19 cellular contexts compared by ENCODE assay signal in genomic region chr10:130371686-130372085, GRCh38.
"Had no signal": no experiment of that assay in that cellular context is flagged by ENCODE, and none has a peak within 500 bp of the region (broad histone marks: within the 10 kb centered on the region; RNA-seq: fewer than 3 reads in every experiment).

No MANE protein-coding gene starts in this region.

- H3K27ac Mint-ChIP-seq: activated naive CD4-positive, alpha-beta T cell treated with anti-CD3 and anti-CD28 coated beads, Interleukin-2, amount 50 U/mL, for 72 hours; activated T-helper 17 cell treated with anti-CD3 and anti-CD28 coated beads, Interleukin-2, amount 50 U/mL, for 72 hours; effector memory CD8-positive, alpha-beta T cell; naive thymus-derived CD8-positive, alpha-beta T cell; WTC11 had no signal

- H3K36me3 ChIP-seq: ascending aorta, brain microvascular endothelial cell, colonic mucosa, esophagus squamous epithelium, gastrocnemius medialis, upper lobe of left lung had no signal

- H3K27me3 ChIP-seq: ascending aorta, brain microvascular endothelial cell, colonic mucosa, gastrocnemius medialis, upper lobe of left lung had no signal

- H3K9me3 ChIP-seq: colonic mucosa, gastrocnemius medialis, upper lobe of left lung had no signal

- H3K4me1 Mint-ChIP-seq: activated T-helper 17 cell treated with anti-CD3 and anti-CD28 coated beads, Interleukin-2, amount 50 U/mL, for 72 hours; central memory CD8-positive, alpha-beta T cell; naive thymus-derived CD8-positive, alpha-beta T cell; WTC11 had no signal

- H3K27me3 Mint-ChIP-seq: central memory CD8-positive, alpha-beta T cell had no signal

- H3K9me3 Mint-ChIP-seq: activated naive CD4-positive, alpha-beta T cell treated with anti-CD3 and anti-CD28 coated beads, Interleukin-2, amount 50 U/mL, for 72 hours; activated T-helper 17 cell treated with anti-CD3 and anti-CD28 coated beads, Interleukin-2, amount 50 U/mL, for 72 hours; central memory CD8-positive, alpha-beta T cell; effector memory CD8-positive, alpha-beta T cell had no signal

- H3K4me3 Mint-ChIP-seq: activated T-helper 17 cell treated with anti-CD3 and anti-CD28 coated beads, Interleukin-2, amount 50 U/mL, for 72 hours; central memory CD8-positive, alpha-beta T cell; effector memory CD8-positive, alpha-beta T cell; naive thymus-derived CD8-positive, alpha-beta T cell; WTC11 had no signal

- H3K4me3 ChIP-seq: ascending aorta, colonic mucosa, dorsolateral prefrontal cortex, esophagus squamous epithelium, gastrocnemius medialis, upper lobe of left lung had no signal

- H3K4me1 ChIP-seq: ascending aorta, colonic mucosa, esophagus squamous epithelium, gastrocnemius medialis, upper lobe of left lung had no signal

- H3K36me3 Mint-ChIP-seq: activated naive CD4-positive, alpha-beta T cell treated with anti-CD3 and anti-CD28 coated beads, Interleukin-2, amount 50 U/mL, for 72 hours; naive thymus-derived CD8-positive, alpha-beta T cell had no signal

- DNase-seq: activated T-cell treated with anti-CD3 and anti-CD28 coated beads, Interleukin-2, amount 50 U/mL, for 1 hour; brain microvascular endothelial cell; colonic mucosa; dorsolateral prefrontal cortex; effector memory CD8-positive, alpha-beta T cell; esophagus squamous epithelium; gastrocnemius medialis; hypothalamus; naive thymus-derived CD8-positive, alpha-beta T cell; retina; stimulated activated CD4-positive, alpha-beta T cell treated with anti-CD3 and anti-CD28 coated beads, Interleukin-4, amount 100 ng/mL, for 24 hours; stimulated activated naive CD4-positive, alpha-beta T cell treated with Interleukin-2 at 50 U/mL for 16 hours; T-helper 9 cell had no signal

- H3K27ac ChIP-seq: ascending aorta, brain microvascular endothelial cell, colonic mucosa, dorsolateral prefrontal cortex, esophagus squamous epithelium, gastrocnemius medialis, upper lobe of left lung had no signal
